In the genomic region with DNA sequence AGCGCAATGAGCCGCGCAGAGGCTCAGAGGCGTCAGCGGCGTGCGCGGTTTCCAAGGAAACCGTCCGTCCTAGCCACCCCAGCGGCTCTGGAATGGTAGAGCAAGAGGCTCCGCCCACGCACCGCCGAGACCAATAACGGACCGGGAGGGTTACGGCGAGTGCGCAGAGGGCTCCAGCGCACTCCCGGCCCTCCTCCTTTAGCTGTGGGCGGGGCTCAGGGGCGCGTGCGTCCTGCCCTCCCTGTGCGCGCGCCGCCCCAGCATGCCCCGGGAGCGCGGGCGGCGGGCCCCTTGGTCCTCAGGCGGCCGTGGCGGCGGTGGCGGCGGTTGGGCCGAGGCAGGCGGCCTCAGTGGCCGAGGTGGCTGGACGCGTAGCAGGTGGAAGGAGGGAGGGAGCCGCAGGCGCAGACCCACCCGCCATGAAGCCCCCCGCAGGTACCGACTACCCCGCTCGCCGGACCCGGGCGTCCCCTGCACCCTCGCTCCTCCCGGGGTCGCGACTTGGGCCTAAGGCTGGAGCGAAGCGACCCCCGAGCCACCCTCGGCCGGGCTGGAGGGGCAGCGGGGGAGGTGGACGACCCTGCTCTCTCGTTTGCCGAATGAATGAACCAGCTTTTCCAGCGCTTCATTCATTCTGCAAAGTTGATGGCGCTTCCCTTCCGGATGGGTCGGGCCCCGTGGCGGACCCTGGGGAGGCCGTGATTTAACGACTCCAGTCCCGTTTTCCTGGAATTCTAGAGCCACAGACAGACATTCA, we compare ENCODE assay signal across 1 cellular context.
TF ChIP-seq lines count a peak whose summit lies in the region.

Gene THOP1, plus strand, starts transcription at position 260 of the 757 bp plus-strand sequence. Its CDS starts 160 bp downstream, at position 420.

TF ChIP-seq in HepG2, 621 proteins besides CTCF, POLR2A, EP300 and RAD21 (continued from another document and continues in another):
- TF ChIP-seq, protein P1, sequence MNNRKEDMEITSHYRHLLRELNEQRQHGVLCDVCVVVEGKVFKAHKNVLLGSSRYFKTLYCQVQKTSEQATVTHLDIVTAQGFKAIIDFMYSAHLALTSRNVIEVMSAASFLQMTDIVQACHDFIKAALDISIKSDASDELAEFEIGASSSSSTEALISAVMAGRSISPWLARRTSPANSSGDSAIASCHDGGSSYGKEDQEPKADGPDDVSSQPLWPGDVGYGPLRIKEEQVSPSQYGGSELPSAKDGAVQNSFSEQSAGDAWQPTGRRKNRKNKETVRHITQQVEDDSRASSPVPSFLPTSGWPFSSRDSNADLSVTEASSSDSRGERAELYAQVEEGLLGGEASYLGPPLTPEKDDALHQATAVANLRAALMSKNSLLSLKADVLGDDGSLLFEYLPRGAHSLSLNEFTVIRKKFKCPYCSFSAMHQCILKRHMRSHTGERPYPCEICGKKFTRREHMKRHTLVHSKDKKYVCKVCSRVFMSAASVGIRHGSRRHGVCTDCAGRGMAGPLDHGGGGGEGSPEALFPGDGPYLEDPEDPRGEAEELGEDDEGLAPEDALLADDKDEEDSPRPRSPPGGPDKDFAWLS (CRISPR knock-in tag; IDR thresholded peaks at IDR 0.05; ENCODE audit: borderline replicate concordance) = no peak
- TF ChIP-seq NFATC3 (CRISPR knock-in tag; IDR thresholded peaks at IDR 0.05) (no peak), ZNF564 (CRISPR knock-in tag; IDR thresholded peaks at IDR 0.05) (peak; percentile 61; the same call in 1 of the 2 replicates), ZNF777 (CRISPR knock-in tag; IDR thresholded peaks at IDR 0.05) (no peak), ZNF207 (IDR thresholded peaks at IDR 0.05; ENCODE audit: borderline replicate concordance) (no peak), ZSCAN22 (CRISPR knock-in tag; IDR thresholded peaks at IDR 0.05) (no peak), CBX1 (IDR thresholded peaks at IDR 0.05; ENCODE audit: low read depth) (no peak), ZNF619 (CRISPR knock-in tag; IDR thresholded peaks at IDR 0.05) (no peak), ZNF609 (CRISPR knock-in tag; IDR thresholded peaks at IDR 0.05; ENCODE audit: borderline replicate concordance) (no peak), ZNF740 (CRISPR knock-in tag; IDR thresholded peaks at IDR 0.05) (no peak), CBFB (CRISPR knock-in tag; IDR thresholded peaks at IDR 0.05) (no peak), MLLT10 (CRISPR knock-in tag; IDR thresholded peaks at IDR 0.05) (no peak), ZNF569 (CRISPR knock-in tag; IDR thresholded peaks at IDR 0.05; ENCODE audit: borderline replicate concordance) (no peak), ZFP36L2 (CRISPR knock-in tag; IDR thresholded peaks at IDR 0.05) (no peak), FOXK2 (IDR thresholded peaks at IDR 0.05) (no peak), ZNF276 (CRISPR knock-in tag; IDR thresholded peaks at IDR 0.05; ENCODE audit: low read depth) (0 out of 2 replicates have a peak, but pooled peaks have one; percentile 36), ZNF788 (CRISPR knock-in tag; IDR thresholded peaks at IDR 0.05; ENCODE audit: borderline replicate concordance) (no peak), ZIK1 (CRISPR knock-in tag; IDR thresholded peaks at IDR 0.05; ENCODE audit: borderline replicate concordance, low read depth) (no peak), GATAD1 (CRISPR knock-in tag; IDR thresholded peaks at IDR 0.05) (peak; percentile 82), ZNF224 (CRISPR knock-in tag; IDR thresholded peaks at IDR 0.05) (no peak), ZNF576 (CRISPR knock-in tag; IDR thresholded peaks at IDR 0.05) (0 out of 2 replicates have a peak, but pooled peaks have one; percentile 70)
- TF ChIP-seq, protein P2, sequence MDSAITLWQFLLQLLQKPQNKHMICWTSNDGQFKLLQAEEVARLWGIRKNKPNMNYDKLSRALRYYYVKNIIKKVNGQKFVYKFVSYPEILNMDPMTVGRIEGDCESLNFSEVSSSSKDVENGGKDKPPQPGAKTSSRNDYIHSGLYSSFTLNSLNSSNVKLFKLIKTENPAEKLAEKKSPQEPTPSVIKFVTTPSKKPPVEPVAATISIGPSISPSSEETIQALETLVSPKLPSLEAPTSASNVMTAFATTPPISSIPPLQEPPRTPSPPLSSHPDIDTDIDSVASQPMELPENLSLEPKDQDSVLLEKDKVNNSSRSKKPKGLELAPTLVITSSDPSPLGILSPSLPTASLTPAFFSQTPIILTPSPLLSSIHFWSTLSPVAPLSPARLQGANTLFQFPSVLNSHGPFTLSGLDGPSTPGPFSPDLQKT (CRISPR knock-in tag; IDR thresholded peaks at IDR 0.05; ENCODE audit: borderline replicate concordance) = no peak
- TF ChIP-seq, protein P3, sequence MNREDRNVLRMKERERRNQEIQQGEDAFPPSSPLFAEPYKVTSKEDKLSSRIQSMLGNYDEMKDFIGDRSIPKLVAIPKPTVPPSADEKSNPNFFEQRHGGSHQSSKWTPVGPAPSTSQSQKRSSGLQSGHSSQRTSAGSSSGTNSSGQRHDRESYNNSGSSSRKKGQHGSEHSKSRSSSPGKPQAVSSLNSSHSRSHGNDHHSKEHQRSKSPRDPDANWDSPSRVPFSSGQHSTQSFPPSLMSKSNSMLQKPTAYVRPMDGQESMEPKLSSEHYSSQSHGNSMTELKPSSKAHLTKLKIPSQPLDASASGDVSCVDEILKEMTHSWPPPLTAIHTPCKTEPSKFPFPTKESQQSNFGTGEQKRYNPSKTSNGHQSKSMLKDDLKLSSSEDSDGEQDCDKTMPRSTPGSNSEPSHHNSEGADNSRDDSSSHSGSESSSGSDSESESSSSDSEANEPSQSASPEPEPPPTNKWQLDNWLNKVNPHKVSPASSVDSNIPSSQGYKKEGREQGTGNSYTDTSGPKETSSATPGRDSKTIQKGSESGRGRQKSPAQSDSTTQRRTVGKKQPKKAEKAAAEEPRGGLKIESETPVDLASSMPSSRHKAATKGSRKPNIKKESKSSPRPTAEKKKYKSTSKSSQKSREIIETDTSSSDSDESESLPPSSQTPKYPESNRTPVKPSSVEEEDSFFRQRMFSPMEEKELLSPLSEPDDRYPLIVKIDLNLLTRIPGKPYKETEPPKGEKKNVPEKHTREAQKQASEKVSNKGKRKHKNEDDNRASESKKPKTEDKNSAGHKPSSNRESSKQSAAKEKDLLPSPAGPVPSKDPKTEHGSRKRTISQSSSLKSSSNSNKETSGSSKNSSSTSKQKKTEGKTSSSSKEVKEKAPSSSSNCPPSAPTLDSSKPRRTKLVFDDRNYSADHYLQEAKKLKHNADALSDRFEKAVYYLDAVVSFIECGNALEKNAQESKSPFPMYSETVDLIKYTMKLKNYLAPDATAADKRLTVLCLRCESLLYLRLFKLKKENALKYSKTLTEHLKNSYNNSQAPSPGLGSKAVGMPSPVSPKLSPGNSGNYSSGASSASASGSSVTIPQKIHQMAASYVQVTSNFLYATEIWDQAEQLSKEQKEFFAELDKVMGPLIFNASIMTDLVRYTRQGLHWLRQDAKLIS (CRISPR knock-in tag; IDR thresholded peaks at IDR 0.05) = no peak
- TF ChIP-seq, protein P4, sequence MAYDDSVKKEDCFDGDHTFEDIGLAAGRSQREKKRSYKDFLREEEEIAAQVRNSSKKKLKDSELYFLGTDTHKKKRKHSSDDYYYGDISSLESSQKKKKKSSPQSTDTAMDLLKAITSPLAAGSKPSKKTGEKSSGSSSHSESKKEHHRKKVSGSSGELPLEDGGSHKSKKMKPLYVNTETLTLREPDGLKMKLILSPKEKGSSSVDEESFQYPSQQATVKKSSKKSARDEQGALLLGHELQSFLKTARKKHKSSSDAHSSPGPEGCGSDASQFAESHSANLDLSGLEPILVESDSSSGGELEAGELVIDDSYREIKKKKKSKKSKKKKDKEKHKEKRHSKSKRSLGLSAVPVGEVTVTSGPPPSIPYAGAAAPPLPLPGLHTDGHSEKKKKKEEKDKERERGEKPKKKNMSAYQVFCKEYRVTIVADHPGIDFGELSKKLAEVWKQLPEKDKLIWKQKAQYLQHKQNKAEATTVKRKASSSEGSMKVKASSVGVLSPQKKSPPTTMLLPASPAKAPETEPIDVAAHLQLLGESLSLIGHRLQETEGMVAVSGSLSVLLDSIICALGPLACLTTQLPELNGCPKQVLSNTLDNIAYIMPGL (CRISPR knock-in tag; IDR thresholded peaks at IDR 0.05; ENCODE audit: borderline replicate concordance in 1 of 2, low read depth in 1 of 2) = no peak; a peak in 1 of 4 replicates
- TF ChIP-seq, protein P5, sequence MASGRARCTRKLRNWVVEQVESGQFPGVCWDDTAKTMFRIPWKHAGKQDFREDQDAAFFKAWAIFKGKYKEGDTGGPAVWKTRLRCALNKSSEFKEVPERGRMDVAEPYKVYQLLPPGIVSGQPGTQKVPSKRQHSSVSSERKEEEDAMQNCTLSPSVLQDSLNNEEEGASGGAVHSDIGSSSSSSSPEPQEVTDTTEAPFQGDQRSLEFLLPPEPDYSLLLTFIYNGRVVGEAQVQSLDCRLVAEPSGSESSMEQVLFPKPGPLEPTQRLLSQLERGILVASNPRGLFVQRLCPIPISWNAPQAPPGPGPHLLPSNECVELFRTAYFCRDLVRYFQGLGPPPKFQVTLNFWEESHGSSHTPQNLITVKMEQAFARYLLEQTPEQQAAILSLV (CRISPR knock-in tag; IDR thresholded peaks at IDR 0.05; ENCODE audit: borderline replicate concordance) = no peak
- TF ChIP-seq, protein P6, sequence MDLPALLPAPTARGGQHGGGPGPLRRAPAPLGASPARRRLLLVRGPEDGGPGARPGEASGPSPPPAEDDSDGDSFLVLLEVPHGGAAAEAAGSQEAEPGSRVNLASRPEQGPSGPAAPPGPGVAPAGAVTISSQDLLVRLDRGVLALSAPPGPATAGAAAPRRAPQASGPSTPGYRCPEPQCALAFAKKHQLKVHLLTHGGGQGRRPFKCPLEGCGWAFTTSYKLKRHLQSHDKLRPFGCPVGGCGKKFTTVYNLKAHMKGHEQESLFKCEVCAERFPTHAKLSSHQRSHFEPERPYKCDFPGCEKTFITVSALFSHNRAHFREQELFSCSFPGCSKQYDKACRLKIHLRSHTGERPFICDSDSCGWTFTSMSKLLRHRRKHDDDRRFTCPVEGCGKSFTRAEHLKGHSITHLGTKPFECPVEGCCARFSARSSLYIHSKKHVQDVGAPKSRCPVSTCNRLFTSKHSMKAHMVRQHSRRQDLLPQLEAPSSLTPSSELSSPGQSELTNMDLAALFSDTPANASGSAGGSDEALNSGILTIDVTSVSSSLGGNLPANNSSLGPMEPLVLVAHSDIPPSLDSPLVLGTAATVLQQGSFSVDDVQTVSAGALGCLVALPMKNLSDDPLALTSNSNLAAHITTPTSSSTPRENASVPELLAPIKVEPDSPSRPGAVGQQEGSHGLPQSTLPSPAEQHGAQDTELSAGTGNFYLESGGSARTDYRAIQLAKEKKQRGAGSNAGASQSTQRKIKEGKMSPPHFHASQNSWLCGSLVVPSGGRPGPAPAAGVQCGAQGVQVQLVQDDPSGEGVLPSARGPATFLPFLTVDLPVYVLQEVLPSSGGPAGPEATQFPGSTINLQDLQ (CRISPR knock-in tag; IDR thresholded peaks at IDR 0.05) = no peak
